Comparison of ENCODE assay signal across 1 cellular context in the genomic region with DNA sequence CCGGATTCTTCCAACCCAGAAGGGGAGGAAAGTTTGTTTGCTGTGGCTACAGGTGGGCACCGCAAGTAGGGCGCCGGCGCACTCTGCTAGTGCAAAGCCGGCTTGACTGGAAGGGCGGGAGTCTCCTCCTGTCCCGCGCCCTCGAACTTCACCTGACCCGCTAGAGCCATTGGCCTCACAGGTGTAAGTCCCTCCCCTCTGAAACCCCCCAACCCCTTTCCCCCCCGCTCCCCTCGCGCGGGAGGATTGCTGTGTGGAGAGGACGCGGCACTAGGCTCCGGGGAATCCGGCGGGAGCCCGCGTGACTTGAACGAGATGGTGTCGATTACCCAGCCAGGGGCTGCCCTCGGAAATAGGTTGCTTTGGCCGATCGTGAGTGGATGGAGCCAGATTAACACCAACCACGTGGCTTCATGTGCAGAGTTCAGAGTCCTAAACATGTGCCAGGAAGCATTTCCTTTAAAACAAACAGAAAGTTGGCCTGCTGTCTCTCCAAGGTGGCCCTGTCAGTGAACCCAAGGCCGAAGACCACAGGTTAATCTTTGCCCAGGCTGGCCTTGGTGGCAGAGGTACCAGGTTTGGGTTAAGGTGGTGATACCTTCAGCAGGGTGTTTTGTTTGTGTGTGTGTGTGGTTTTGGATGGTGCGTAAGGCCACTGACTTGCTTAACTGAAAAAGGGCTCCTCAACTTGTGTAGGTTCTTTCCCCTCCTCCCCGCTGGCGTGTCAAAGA.
TF ChIP-seq lines count a peak whose summit lies in the region.

No MANE protein-coding gene starts in this region.

TF ChIP-seq in GM12878, 131 proteins besides CTCF, POLR2A, EP300 and RAD21 (continued from another document and continues in another):
- TF ChIP-seq, protein P1, sequence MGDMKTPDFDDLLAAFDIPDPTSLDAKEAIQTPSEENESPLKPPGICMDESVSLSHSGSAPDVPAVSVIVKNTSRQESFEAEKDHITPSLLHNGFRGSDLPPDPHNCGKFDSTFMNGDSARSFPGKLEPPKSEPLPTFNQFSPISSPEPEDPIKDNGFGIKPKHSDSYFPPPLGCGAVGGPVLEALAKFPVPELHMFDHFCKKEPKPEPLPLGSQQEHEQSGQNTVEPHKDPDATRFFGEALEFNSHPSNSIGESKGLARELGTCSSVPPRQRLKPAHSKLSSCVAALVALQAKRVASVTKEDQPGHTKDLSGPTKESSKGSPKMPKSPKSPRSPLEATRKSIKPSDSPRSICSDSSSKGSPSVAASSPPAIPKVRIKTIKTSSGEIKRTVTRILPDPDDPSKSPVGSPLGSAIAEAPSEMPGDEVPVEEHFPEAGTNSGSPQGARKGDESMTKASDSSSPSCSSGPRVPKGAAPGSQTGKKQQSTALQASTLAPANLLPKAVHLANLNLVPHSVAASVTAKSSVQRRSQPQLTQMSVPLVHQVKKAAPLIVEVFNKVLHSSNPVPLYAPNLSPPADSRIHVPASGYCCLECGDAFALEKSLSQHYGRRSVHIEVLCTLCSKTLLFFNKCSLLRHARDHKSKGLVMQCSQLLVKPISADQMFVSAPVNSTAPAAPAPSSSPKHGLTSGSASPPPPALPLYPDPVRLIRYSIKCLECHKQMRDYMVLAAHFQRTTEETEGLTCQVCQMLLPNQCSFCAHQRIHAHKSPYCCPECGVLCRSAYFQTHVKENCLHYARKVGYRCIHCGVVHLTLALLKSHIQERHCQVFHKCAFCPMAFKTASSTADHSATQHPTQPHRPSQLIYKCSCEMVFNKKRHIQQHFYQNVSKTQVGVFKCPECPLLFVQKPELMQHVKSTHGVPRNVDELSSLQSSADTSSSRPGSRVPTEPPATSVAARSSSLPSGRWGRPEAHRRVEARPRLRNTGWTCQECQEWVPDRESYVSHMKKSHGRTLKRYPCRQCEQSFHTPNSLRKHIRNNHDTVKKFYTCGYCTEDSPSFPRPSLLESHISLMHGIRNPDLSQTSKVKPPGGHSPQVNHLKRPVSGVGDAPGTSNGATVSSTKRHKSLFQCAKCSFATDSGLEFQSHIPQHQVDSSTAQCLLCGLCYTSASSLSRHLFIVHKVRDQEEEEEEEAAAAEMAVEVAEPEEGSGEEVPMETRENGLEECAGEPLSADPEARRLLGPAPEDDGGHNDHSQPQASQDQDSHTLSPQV (IDR thresholded peaks at IDR 0.05): no peak
- TF ChIP-seq MEF2A (IDR thresholded peaks at IDR 0.05; ENCODE audit: insufficient read depth, low read depth, low read length) (no peak), BCL11A (IDR thresholded peaks at IDR 0.05; ENCODE audit: low read depth, low read length) (no peak), ZBED1 (IDR thresholded peaks at IDR 0.05; ENCODE audit: borderline replicate concordance) (no peak), SMARCA5 (IDR thresholded peaks at IDR 0.05) (0 out of 2 replicates have a peak, but pooled peaks have one; percentile 44), CREB1 (IDR thresholded peaks at IDR 0.05; ENCODE audit: low read depth) (0 out of 2 replicates have a peak, but pooled peaks have one; percentile 39), CHD2 (IDR thresholded peaks at IDR 0.05; ENCODE audit: borderline replicate concordance, low read depth, low read length) (peak; percentile 16; the same call in 1 of the 2 replicates), NR2C1 (IDR thresholded peaks at IDR 0.05) (peak; percentile 61), ZNF217 (IDR thresholded peaks at IDR 0.05) (no peak), FOXK2 (IDR thresholded peaks at IDR 0.05) (no peak), POU2F2 (IDR thresholded peaks at IDR 0.05; ENCODE audit: borderline replicate concordance, low read depth, low read length) (peak; percentile 37; the same call in 1 of the 3 replicates), JUND (IDR thresholded peaks at IDR 0.05; ENCODE audit: low read depth, low read length) (no peak)
- TF ChIP-seq, protein P2, sequence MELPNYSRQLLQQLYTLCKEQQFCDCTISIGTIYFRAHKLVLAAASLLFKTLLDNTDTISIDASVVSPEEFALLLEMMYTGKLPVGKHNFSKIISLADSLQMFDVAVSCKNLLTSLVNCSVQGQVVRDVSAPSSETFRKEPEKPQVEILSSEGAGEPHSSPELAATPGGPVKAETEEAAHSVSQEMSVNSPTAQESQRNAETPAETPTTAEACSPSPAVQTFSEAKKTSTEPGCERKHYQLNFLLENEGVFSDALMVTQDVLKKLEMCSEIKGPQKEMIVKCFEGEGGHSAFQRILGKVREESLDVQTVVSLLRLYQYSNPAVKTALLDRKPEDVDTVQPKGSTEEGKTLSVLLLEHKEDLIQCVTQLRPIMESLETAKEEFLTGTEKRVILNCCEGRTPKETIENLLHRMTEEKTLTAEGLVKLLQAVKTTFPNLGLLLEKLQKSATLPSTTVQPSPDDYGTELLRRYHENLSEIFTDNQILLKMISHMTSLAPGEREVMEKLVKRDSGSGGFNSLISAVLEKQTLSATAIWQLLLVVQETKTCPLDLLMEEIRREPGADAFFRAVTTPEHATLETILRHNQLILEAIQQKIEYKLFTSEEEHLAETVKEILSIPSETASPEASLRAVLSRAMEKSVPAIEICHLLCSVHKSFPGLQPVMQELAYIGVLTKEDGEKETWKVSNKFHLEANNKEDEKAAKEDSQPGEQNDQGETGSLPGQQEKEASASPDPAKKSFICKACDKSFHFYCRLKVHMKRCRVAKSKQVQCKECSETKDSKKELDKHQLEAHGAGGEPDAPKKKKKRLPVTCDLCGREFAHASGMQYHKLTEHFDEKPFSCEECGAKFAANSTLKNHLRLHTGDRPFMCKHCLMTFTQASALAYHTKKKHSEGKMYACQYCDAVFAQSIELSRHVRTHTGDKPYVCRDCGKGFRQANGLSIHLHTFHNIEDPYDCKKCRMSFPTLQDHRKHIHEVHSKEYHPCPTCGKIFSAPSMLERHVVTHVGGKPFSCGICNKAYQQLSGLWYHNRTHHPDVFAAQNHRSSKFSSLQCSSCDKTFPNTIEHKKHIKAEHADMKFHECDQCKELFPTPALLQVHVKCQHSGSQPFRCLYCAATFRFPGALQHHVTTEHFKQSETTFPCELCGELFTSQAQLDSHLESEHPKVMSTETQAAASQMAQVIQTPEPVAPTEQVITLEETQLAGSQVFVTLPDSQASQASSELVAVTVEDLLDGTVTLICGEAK (IDR thresholded peaks at IDR 0.05; ENCODE audit: borderline replicate concordance): no peak; the same call in 1 of the 2 replicates
- TF ChIP-seq, protein P3, sequence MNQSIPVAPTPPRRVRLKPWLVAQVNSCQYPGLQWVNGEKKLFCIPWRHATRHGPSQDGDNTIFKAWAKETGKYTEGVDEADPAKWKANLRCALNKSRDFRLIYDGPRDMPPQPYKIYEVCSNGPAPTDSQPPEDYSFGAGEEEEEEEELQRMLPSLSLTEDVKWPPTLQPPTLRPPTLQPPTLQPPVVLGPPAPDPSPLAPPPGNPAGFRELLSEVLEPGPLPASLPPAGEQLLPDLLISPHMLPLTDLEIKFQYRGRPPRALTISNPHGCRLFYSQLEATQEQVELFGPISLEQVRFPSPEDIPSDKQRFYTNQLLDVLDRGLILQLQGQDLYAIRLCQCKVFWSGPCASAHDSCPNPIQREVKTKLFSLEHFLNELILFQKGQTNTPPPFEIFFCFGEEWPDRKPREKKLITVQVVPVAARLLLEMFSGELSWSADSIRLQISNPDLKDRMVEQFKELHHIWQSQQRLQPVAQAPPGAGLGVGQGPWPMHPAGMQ (IDR thresholded peaks at IDR 0.05; ENCODE audit: borderline replicate concordance): no peak
- TF ChIP-seq, protein P4, sequence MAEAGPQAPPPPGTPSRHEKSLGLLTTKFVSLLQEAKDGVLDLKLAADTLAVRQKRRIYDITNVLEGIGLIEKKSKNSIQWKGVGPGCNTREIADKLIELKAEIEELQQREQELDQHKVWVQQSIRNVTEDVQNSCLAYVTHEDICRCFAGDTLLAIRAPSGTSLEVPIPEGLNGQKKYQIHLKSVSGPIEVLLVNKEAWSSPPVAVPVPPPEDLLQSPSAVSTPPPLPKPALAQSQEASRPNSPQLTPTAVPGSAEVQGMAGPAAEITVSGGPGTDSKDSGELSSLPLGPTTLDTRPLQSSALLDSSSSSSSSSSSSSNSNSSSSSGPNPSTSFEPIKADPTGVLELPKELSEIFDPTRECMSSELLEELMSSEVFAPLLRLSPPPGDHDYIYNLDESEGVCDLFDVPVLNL (IDR thresholded peaks at IDR 0.05; ENCODE audit: low read depth, low read length): no peak; the same call in 1 of the 2 replicates
- TF ChIP-seq, protein P5, sequence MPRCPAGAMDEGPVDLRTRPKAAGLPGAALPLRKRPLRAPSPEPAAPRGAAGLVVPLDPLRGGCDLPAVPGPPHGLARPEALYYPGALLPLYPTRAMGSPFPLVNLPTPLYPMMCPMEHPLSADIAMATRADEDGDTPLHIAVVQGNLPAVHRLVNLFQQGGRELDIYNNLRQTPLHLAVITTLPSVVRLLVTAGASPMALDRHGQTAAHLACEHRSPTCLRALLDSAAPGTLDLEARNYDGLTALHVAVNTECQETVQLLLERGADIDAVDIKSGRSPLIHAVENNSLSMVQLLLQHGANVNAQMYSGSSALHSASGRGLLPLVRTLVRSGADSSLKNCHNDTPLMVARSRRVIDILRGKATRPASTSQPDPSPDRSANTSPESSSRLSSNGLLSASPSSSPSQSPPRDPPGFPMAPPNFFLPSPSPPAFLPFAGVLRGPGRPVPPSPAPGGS (IDR thresholded peaks at IDR 0.05; ENCODE audit: borderline replicate concordance, insufficient read depth, low read depth, low read length, poor library complexity, severe bottlenecking): no peak
- TF ChIP-seq, protein P6, sequence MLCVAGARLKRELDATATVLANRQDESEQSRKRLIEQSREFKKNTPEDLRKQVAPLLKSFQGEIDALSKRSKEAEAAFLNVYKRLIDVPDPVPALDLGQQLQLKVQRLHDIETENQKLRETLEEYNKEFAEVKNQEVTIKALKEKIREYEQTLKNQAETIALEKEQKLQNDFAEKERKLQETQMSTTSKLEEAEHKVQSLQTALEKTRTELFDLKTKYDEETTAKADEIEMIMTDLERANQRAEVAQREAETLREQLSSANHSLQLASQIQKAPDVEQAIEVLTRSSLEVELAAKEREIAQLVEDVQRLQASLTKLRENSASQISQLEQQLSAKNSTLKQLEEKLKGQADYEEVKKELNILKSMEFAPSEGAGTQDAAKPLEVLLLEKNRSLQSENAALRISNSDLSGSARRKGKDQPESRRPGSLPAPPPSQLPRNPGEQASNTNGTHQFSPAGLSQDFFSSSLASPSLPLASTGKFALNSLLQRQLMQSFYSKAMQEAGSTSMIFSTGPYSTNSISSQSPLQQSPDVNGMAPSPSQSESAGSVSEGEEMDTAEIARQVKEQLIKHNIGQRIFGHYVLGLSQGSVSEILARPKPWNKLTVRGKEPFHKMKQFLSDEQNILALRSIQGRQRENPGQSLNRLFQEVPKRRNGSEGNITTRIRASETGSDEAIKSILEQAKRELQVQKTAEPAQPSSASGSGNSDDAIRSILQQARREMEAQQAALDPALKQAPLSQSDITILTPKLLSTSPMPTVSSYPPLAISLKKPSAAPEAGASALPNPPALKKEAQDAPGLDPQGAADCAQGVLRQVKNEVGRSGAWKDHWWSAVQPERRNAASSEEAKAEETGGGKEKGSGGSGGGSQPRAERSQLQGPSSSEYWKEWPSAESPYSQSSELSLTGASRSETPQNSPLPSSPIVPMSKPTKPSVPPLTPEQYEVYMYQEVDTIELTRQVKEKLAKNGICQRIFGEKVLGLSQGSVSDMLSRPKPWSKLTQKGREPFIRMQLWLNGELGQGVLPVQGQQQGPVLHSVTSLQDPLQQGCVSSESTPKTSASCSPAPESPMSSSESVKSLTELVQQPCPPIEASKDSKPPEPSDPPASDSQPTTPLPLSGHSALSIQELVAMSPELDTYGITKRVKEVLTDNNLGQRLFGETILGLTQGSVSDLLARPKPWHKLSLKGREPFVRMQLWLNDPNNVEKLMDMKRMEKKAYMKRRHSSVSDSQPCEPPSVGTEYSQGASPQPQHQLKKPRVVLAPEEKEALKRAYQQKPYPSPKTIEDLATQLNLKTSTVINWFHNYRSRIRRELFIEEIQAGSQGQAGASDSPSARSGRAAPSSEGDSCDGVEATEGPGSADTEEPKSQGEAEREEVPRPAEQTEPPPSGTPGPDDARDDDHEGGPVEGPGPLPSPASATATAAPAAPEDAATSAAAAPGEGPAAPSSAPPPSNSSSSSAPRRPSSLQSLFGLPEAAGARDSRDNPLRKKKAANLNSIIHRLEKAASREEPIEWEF (IDR thresholded peaks at IDR 0.05; ENCODE audit: insufficient replicate concordance, low read depth, low read length): peak; percentile 34
- TF ChIP-seq, protein P7, sequence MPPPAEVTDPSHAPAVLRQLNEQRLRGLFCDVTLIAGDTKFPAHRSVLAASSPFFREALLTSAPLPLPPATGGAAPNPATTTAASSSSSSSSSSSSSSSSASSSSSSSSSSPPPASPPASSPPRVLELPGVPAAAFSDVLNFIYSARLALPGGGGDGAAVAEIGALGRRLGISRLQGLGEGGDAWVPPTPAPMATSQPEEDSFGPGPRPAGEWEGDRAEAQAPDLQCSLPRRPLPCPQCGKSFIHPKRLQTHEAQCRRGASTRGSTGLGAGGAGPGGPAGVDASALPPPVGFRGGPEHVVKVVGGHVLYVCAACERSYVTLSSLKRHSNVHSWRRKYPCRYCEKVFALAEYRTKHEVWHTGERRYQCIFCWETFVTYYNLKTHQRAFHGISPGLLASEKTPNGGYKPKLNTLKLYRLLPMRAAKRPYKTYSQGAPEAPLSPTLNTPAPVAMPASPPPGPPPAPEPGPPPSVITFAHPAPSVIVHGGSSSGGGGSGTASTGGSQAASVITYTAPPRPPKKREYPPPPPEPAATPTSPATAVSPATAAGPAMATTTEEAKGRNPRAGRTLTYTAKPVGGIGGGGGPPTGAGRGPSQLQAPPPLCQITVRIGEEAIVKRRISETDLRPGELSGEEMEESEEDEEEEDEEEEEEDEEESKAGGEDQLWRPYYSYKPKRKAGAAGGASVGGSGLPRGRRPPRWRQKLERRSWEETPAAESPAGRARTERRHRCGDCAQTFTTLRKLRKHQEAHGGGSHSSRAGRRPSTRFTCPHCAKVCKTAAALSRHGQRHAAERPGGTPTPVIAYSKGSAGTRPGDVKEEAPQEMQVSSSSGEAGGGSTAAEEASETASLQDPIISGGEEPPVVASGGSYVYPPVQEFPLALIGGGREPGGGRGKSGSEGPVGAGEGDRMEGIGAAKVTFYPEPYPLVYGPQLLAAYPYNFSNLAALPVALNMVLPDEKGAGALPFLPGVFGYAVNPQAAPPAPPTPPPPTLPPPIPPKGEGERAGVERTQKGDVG (CRISPR knock-in tag; IDR thresholded peaks at IDR 0.05): no peak
- TF ChIP-seq, protein P8, sequence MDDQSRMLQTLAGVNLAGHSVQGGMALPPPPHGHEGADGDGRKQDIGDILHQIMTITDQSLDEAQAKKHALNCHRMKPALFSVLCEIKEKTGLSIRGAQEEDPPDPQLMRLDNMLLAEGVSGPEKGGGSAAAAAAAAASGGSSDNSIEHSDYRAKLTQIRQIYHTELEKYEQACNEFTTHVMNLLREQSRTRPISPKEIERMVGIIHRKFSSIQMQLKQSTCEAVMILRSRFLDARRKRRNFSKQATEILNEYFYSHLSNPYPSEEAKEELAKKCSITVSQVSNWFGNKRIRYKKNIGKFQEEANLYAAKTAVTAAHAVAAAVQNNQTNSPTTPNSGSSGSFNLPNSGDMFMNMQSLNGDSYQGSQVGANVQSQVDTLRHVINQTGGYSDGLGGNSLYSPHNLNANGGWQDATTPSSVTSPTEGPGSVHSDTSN (IDR thresholded peaks at IDR 0.05; ENCODE audit: insufficient replicate concordance, low read depth, low read length): no peak
